Comparison of ENCODE assay signal across 1 cellular context in the genomic region with DNA sequence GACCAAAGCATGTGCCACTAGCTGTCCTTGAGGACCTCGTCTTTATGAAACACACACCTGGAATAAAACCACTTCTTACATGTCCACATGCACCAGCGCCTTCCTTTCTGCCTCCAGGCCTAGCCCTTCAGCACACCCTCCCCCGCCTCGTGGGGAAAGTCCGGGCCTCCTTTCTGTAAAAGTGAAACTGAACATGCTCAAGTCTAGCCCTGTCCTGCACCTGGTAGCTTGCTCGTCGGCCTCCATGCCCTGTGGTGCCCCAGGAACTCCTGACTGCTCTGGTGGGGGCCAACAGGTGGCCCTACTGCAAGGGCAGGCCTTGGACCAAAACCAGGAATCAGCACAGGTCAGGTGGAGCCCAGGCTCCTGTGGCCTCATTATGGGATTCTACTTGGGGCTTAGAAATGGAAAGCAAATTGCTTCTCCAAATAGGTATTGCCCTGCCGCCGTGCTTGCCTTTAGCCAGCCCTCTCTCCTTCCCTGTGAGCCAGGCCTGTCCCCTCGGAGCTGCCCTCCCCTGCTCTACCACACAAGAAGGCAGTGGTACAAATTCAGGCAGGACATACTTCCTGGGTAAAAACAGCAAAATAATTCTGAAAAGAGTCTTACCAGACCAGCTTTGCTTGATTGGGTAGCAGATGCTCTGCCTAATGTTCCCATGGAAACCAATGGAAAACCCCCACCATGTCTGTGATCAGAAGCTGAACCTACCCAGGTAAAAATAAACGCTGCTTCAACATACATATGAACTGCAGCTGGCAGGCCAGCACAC.
TF ChIP-seq lines count a peak whose summit lies in the region.

No MANE protein-coding gene starts in this region.

TF ChIP-seq in SK-N-SH, 30 proteins besides CTCF, POLR2A, EP300 and RAD21 (continued from another document):
- TF ChIP-seq, protein P1, sequence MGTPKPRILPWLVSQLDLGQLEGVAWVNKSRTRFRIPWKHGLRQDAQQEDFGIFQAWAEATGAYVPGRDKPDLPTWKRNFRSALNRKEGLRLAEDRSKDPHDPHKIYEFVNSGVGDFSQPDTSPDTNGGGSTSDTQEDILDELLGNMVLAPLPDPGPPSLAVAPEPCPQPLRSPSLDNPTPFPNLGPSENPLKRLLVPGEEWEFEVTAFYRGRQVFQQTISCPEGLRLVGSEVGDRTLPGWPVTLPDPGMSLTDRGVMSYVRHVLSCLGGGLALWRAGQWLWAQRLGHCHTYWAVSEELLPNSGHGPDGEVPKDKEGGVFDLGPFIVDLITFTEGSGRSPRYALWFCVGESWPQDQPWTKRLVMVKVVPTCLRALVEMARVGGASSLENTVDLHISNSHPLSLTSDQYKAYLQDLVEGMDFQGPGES (IDR thresholded peaks at IDR 0.05; ENCODE audit: low read depth, low read length): no peak
- TF ChIP-seq, protein P2, sequence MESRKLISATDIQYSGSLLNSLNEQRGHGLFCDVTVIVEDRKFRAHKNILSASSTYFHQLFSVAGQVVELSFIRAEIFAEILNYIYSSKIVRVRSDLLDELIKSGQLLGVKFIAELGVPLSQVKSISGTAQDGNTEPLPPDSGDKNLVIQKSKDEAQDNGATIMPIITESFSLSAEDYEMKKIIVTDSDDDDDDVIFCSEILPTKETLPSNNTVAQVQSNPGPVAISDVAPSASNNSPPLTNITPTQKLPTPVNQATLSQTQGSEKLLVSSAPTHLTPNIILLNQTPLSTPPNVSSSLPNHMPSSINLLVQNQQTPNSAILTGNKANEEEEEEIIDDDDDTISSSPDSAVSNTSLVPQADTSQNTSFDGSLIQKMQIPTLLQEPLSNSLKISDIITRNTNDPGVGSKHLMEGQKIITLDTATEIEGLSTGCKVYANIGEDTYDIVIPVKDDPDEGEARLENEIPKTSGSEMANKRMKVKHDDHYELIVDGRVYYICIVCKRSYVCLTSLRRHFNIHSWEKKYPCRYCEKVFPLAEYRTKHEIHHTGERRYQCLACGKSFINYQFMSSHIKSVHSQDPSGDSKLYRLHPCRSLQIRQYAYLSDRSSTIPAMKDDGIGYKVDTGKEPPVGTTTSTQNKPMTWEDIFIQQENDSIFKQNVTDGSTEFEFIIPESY (IDR thresholded peaks at IDR 0.05; ENCODE audit: borderline replicate concordance, low read depth): no peak
- TF ChIP-seq FOXM1 (IDR thresholded peaks at IDR 0.05; ENCODE audit: low read depth): no peak
